In genomic region chr4:87679449-87680169, GRCh38 we compare ENCODE assay signal across 8 cellular contexts. TPM values are rescaled to one million over a fixed set of nuclear protein-coding genes. Genes with fewer than 3 reads are reported as not detected.
A peak's percentile ranks its signal among the peaks of the same experiment; 100 is the strongest.
DNase-seq lines count a peak whose midpoint lies in the region; ATAC-seq, FAIRE-seq and TF ChIP-seq lines count a peak whose summit lies in the region.

No MANE protein-coding gene starts in this region.

- no peak for ATAC-seq in GM21360 (IDR thresholded peaks at IDR 0.05; ENCODE audit: unreplicated experiment)

- no peaks in the 10 kb centered on the region for H3K27me3 ChIP-seq in tibial artery

- peak; percentile 60 for TF ChIP-seq CTCF in GM12864 (IDR thresholded peaks at IDR 0.05; ENCODE audit: low read depth, low read length, missing control alignments)
- TF ChIP-seq CTCF in epithelial cell of proximal tubule (conservative IDR thresholded peaks at IDR 0.05; ENCODE audit: low read depth, low read length), result peak; percentile 84
- peak; percentile 66 to 78 for TF ChIP-seq CTCF in tibial artery (IDR thresholded peaks at IDR 0.05)

- peak; percentile 94 for FAIRE-seq in A204.1 (lab: Jason Lieb, UNC)

- H3K27ac ChIP-seq in tibial artery, result no peak overlapping the region

- peaks cover 0 to 7% (median 1%) of the 10 kb centered on the region in 4 donors for H3K4me1 ChIP-seq in tibial artery

- intact Hi-C loops in tibial artery (cut with DNase I; ENCODE audit: low total_unique reads), result no loop called here

- H3K4me3 ChIP-seq in GM12864 (ENCODE audit: low read depth, low read length) (no peak overlapping the region), epithelial cell of proximal tubule (ENCODE audit: low read depth, low read length) (no peak overlapping the region), tibial artery (no peak overlapping the region)

- DNase-seq in GM12864 (ENCODE audit: low read depth), result peak; percentile 12
- peak; percentile 11 to 23 for DNase-seq in NCI-H1930 (lab: John Stamatoyannopoulos, UW)
- peak; percentile 3 to 6 for DNase-seq in activated CD4-positive, alpha-beta T cell treated with anti-CD3 and anti-CD28 coated beads, Interleukin-2, amount 50 U/mL, for 4 hours
- no peak for DNase-seq in epithelial cell of proximal tubule (ENCODE audit: low read depth)
- DNase-seq in mucosa of gallbladder (ENCODE audit: low spot score), result peak; percentile 18
- peak in 1 of 2 donors; percentile 43 for DNase-seq in tibial artery

- H3K9me3 ChIP-seq in tibial artery, result peaks cover 0 to 11% (median 0%) of the 10 kb centered on the region in 3 donors

- H3K36me3 ChIP-seq in tibial artery, result no peaks in the 10 kb centered on the region

RNA-seq across cellular contexts. Expression of gene DMP1, which starts 29.5 kb away (rescaled TPM):
- total RNA-seq in epithelial cell of proximal tubule, result not detected in 2 replicates
- total RNA-seq in mucosa of gallbladder, result not detected
